In genomic region chr6:39453956-39454524, GRCh38 we compare ENCODE assay signal across 23 cellular contexts.
"Had no signal": no experiment of that assay in that cellular context is flagged by ENCODE, and none has a peak within 500 bp of the region (broad histone marks: within the 10 kb centered on the region; RNA-seq: fewer than 3 reads in every experiment).

No MANE protein-coding gene starts in this region.

- H3K4me1 Mint-ChIP-seq: activated B cell treated with CpG ODN at 0.5 μM for 24 hours; activated naive CD4-positive, alpha-beta T cell treated with anti-CD3 and anti-CD28 coated beads, Interleukin-2, amount 10 ng/mL, durations not matched to agents 7 days and 5 days; immature natural killer cell; natural killer cell had no signal

- H3K27ac Mint-ChIP-seq: activated B cell treated with CpG ODN at 0.5 μM for 24 hours; activated CD4-positive, alpha-beta T cell treated with anti-CD3 and anti-CD28 coated beads for 36 hours; activated naive CD4-positive, alpha-beta T cell treated with anti-CD3 and anti-CD28 coated beads, Interleukin-2, amount 10 ng/mL, durations not matched to agents 7 days and 5 days; activated T-cell treated with anti-CD3 and anti-CD28 coated beads, Interleukin-2, amount 50 U/mL, for 24 hours; immature natural killer cell; natural killer cell; stimulated activated naive CD8-positive, alpha-beta T cell treated with anti-CD3 and anti-CD28 coated beads, Interleukin-15, amount 100 ng/mL, for 72 hours; T-helper 1 cell treated with Interleukin-12 subunit alpha and Interleukin-12 subunit beta and Interleukin-4 antibody, amounts not matched to agents 30 μg/mL and 1 μg/mL, for 36 hours had no signal

- H3K9me3 ChIP-seq: right lobe of liver had no signal

- H3K36me3 ChIP-seq: esophagus muscularis mucosa, heart right ventricle, left ventricle myocardium inferior, right lobe of liver, tibial artery had no signal

- H3K4me1 ChIP-seq: heart right ventricle, left ventricle myocardium inferior, right lobe of liver, tibial artery had no signal

- H3K36me3 Mint-ChIP-seq: activated naive CD4-positive, alpha-beta T cell treated with anti-CD3 and anti-CD28 coated beads, Interleukin-2, amount 10 ng/mL, durations not matched to agents 7 days and 5 days had no signal

- H3K27me3 ChIP-seq: esophagus muscularis mucosa, heart right ventricle, right lobe of liver, tibial artery had no signal

- DNase-seq: activated B cell treated with CpG ODN at 0.5 μM for 24 hours; activated CD4-positive, alpha-beta T cell treated with anti-CD3 and anti-CD28 coated beads for 36 hours; activated CD4-positive, alpha-beta T cell treated with anti-CD3 and anti-CD28 coated beads, Interleukin-2, amount 50 U/mL, for 4 hours; activated CD8-positive, alpha-beta memory T cell treated with anti-CD3 and anti-CD28 coated beads for 24 hours; activated CD8-positive, alpha-beta memory T cell treated with anti-CD3 and anti-CD28 coated beads, Interleukin-2, amount 50 U/mL, for 4 hours; activated naive CD4-positive, alpha-beta T cell treated with anti-CD3 and anti-CD28 coated beads, Interleukin-2, amount 10 ng/mL, durations not matched to agents 7 days and 5 days; activated T-cell treated with anti-CD3 and anti-CD28 coated beads, Interleukin-2, amount 50 U/mL, for 24 hours; central memory CD4-positive, alpha-beta T cell; dermis blood vessel endothelial cell; effector CD8-positive, alpha-beta T cell; heart right ventricle; immature natural killer cell; left ventricle myocardium inferior; midbrain; natural killer cell; right lobe of liver; stimulated activated CD4-positive, alpha-beta T cell treated with anti-CD3 and anti-CD28 coated beads, Interleukin-1b, Interleukin-23, amount 100 ng/mL, for 48 hours; stimulated activated naive CD8-positive, alpha-beta T cell treated with anti-CD3 and anti-CD28 coated beads, Interleukin-15, amount 100 ng/mL, for 72 hours; T1000; tibial artery had no signal

- H3K27ac ChIP-seq: esophagus muscularis mucosa, heart right ventricle, left ventricle myocardium inferior, right lobe of liver, skin epidermis, tibial artery had no signal

- H3K27me3 Mint-ChIP-seq: activated naive CD4-positive, alpha-beta T cell treated with anti-CD3 and anti-CD28 coated beads, Interleukin-2, amount 10 ng/mL, durations not matched to agents 7 days and 5 days had no signal

- H3K4me3 ChIP-seq: esophagus muscularis mucosa, heart right ventricle, left ventricle myocardium inferior, right lobe of liver, skin epidermis, tibial artery had no signal

- H3K4me3 Mint-ChIP-seq: activated B cell treated with CpG ODN at 0.5 μM for 24 hours; activated CD4-positive, alpha-beta T cell treated with anti-CD3 and anti-CD28 coated beads for 36 hours; activated naive CD4-positive, alpha-beta T cell treated with anti-CD3 and anti-CD28 coated beads, Interleukin-2, amount 10 ng/mL, durations not matched to agents 7 days and 5 days; activated T-cell treated with anti-CD3 and anti-CD28 coated beads, Interleukin-2, amount 50 U/mL, for 24 hours; immature natural killer cell; natural killer cell; stimulated activated naive CD8-positive, alpha-beta T cell treated with anti-CD3 and anti-CD28 coated beads, Interleukin-15, amount 100 ng/mL, for 72 hours; T-helper 1 cell treated with Interleukin-12 subunit alpha and Interleukin-12 subunit beta and Interleukin-4 antibody, amounts not matched to agents 30 μg/mL and 1 μg/mL, for 36 hours had no signal
